1 cellular context compared by ENCODE assay signal in genomic region chr1:43171876-43172531, GRCh38.
TF ChIP-seq lines count a peak whose summit lies in the region.

Gene CFAP57, plus strand, starts transcription at chr1:43172330. Its CDS starts 424 bp downstream, at chr1:43172754.
A gene with protein sequence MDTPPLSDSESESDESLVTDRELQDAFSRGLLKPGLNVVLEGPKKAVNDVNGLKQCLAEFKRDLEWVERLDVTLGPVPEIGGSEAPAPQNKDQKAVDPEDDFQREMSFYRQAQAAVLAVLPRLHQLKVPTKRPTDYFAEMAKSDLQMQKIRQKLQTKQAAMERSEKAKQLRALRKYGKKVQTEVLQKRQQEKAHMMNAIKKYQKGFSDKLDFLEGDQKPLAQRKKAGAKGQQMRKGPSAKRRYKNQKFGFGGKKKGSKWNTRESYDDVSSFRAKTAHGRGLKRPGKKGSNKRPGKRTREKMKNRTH (minus strand): TSS chr1:43172290. CDS start chr1:43172118, 172 bp downstream.

TF ChIP-seq in WTC11, 78 proteins besides CTCF, POLR2A, EP300 and RAD21 (continued from another document):
- TF ChIP-seq, protein P1, sequence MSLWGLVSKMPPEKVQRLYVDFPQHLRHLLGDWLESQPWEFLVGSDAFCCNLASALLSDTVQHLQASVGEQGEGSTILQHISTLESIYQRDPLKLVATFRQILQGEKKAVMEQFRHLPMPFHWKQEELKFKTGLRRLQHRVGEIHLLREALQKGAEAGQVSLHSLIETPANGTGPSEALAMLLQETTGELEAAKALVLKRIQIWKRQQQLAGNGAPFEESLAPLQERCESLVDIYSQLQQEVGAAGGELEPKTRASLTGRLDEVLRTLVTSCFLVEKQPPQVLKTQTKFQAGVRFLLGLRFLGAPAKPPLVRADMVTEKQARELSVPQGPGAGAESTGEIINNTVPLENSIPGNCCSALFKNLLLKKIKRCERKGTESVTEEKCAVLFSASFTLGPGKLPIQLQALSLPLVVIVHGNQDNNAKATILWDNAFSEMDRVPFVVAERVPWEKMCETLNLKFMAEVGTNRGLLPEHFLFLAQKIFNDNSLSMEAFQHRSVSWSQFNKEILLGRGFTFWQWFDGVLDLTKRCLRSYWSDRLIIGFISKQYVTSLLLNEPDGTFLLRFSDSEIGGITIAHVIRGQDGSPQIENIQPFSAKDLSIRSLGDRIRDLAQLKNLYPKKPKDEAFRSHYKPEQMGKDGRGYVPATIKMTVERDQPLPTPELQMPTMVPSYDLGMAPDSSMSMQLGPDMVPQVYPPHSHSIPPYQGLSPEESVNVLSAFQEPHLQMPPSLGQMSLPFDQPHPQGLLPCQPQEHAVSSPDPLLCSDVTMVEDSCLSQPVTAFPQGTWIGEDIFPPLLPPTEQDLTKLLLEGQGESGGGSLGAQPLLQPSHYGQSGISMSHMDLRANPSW (CRISPR knock-in tag; conservative IDR thresholded peaks at IDR 0.05; ENCODE audit: low read depth) = no peak
- TF ChIP-seq SOX15 (CRISPR knock-in tag; IDR thresholded peaks at IDR 0.05) (no peak), MLX (CRISPR knock-in tag; IDR thresholded peaks at IDR 0.05) (no peak; the same call in 1 of the 2 replicates), TCF7 (CRISPR knock-in tag; IDR thresholded peaks at IDR 0.05; ENCODE audit: low read depth) (no peak), NFATC4 (CRISPR knock-in tag; IDR thresholded peaks at IDR 0.05) (no peak), SMAD3 (CRISPR knock-in tag; IDR thresholded peaks at IDR 0.05; ENCODE audit: borderline replicate concordance) (no peak)
- TF ChIP-seq, protein P2, sequence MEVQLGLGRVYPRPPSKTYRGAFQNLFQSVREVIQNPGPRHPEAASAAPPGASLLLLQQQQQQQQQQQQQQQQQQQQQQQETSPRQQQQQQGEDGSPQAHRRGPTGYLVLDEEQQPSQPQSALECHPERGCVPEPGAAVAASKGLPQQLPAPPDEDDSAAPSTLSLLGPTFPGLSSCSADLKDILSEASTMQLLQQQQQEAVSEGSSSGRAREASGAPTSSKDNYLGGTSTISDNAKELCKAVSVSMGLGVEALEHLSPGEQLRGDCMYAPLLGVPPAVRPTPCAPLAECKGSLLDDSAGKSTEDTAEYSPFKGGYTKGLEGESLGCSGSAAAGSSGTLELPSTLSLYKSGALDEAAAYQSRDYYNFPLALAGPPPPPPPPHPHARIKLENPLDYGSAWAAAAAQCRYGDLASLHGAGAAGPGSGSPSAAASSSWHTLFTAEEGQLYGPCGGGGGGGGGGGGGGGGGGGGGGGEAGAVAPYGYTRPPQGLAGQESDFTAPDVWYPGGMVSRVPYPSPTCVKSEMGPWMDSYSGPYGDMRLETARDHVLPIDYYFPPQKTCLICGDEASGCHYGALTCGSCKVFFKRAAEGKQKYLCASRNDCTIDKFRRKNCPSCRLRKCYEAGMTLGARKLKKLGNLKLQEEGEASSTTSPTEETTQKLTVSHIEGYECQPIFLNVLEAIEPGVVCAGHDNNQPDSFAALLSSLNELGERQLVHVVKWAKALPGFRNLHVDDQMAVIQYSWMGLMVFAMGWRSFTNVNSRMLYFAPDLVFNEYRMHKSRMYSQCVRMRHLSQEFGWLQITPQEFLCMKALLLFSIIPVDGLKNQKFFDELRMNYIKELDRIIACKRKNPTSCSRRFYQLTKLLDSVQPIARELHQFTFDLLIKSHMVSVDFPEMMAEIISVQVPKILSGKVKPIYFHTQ (CRISPR knock-in tag; IDR thresholded peaks at IDR 0.05) = no peak
- TF ChIP-seq, protein P3, sequence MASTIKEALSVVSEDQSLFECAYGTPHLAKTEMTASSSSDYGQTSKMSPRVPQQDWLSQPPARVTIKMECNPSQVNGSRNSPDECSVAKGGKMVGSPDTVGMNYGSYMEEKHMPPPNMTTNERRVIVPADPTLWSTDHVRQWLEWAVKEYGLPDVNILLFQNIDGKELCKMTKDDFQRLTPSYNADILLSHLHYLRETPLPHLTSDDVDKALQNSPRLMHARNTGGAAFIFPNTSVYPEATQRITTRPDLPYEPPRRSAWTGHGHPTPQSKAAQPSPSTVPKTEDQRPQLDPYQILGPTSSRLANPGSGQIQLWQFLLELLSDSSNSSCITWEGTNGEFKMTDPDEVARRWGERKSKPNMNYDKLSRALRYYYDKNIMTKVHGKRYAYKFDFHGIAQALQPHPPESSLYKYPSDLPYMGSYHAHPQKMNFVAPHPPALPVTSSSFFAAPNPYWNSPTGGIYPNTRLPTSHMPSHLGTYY (CRISPR knock-in tag; IDR thresholded peaks at IDR 0.05) = no peak
